8 cellular contexts compared by ENCODE assay signal in genomic region chr1:228500901-228501871, GRCh38. TPM values are rescaled to one million over a fixed set of nuclear protein-coding genes. Genes with fewer than 3 reads are reported as not detected.
DNase-seq lines count a peak whose midpoint lies in the region; ATAC-seq and TF ChIP-seq lines count a peak whose summit lies in the region.

No MANE protein-coding gene starts in this region.

- intact Hi-C loops in uterus (cut with DNase I; ENCODE audit: low total_unique reads), result no loop called here

- ATAC-seq in HG02642 (IDR thresholded peaks at IDR 0.05; ENCODE audit: poor library complexity, unreplicated experiment), result peak; percentile 96

- DNase-seq in NCI-H1048 (lab: John Stamatoyannopoulos, UW), result peak; percentile 84
- DNase-seq in SKM-1 (lab: John Stamatoyannopoulos, UW; ENCODE audit: unreplicated experiment), result peak; percentile 76
- DNase-seq in cardiac muscle cell (ENCODE audit: low read depth in 1 of 2, low spot score in 1 of 2), result peak; percentile 83 to 92
- peak; percentile 37 for DNase-seq in pulmonary artery endothelial cell (ENCODE audit: low read depth, low spot score)
- peak; percentile 81 to 84 for DNase-seq in uterus

- no peaks in the 10 kb centered on the region for H3K27me3 Mint-ChIP-seq in activated naive CD4-positive, alpha-beta T cell treated with anti-CD3 and anti-CD28 coated beads, Interleukin-2, amount 50 U/mL, for 24 hours

- peaks cover 21% of the 10 kb centered on the region for H3K4me1 Mint-ChIP-seq in activated naive CD4-positive, alpha-beta T cell treated with anti-CD3 and anti-CD28 coated beads, Interleukin-2, amount 50 U/mL, for 24 hours

- no peaks in the 10 kb centered on the region for H3K9me3 Mint-ChIP-seq in activated naive CD4-positive, alpha-beta T cell treated with anti-CD3 and anti-CD28 coated beads, Interleukin-2, amount 50 U/mL, for 24 hours

- H3K27ac Mint-ChIP-seq in activated naive CD4-positive, alpha-beta T cell treated with anti-CD3 and anti-CD28 coated beads, Interleukin-2, amount 50 U/mL, for 24 hours, result no peak overlapping the region

- H3K27ac ChIP-seq in cardiac muscle cell (no peak overlapping the region), uterus (no peak overlapping the region)

- no peaks in the 10 kb centered on the region for H3K4me1 ChIP-seq in cardiac muscle cell (ENCODE audit: low read depth)
- H3K4me1 ChIP-seq in uterus, result no peaks in the 10 kb centered on the region

- peak overlapping the region; percentile 53 for H3K4me3 Mint-ChIP-seq in activated naive CD4-positive, alpha-beta T cell treated with anti-CD3 and anti-CD28 coated beads, Interleukin-2, amount 50 U/mL, for 24 hours

- H3K36me3 ChIP-seq in cardiac muscle cell (no peaks in the 10 kb centered on the region), uterus (no peaks in the 10 kb centered on the region)

- no peak for TF ChIP-seq POLR2A in uterus (IDR thresholded peaks at IDR 0.05)

- H3K27me3 ChIP-seq in cardiac muscle cell, result peaks cover 7% of the 10 kb centered on the region
- no peaks in the 10 kb centered on the region for H3K27me3 ChIP-seq in uterus

- H3K9me3 ChIP-seq in cardiac muscle cell (ENCODE audit: low read depth), result no peaks in the 10 kb centered on the region
- H3K9me3 ChIP-seq in uterus, result no peaks in the 10 kb centered on the region

- peak; percentile 88 for TF ChIP-seq CTCF in GM12874 (IDR thresholded peaks at IDR 0.05; ENCODE audit: insufficient read depth, low read depth, low read length)
- peak; percentile 98 for TF ChIP-seq CTCF in cardiac muscle cell (IDR thresholded peaks at IDR 0.05; ENCODE audit: low read depth, low read length)
- peak; percentile 72 to 89 (median 76) for TF ChIP-seq CTCF in uterus (IDR thresholded peaks at IDR 0.05)

- H3K4me3 ChIP-seq in cardiac muscle cell, result no peak overlapping the region
- no peak overlapping the region for H3K4me3 ChIP-seq in uterus

- peaks cover 11% of the 10 kb centered on the region for H3K36me3 Mint-ChIP-seq in activated naive CD4-positive, alpha-beta T cell treated with anti-CD3 and anti-CD28 coated beads, Interleukin-2, amount 50 U/mL, for 24 hours

RNA-seq across cellular contexts. Expression of gene RNF187, which starts 14.0 kb away (rescaled TPM):
- total RNA-seq in cardiac muscle cell (86.5 and 119 TPM in 2 replicates), pulmonary artery endothelial cell (39.4 and 42.7 TPM in 2 replicates), uterus (10 to 100 TPM; 13.2 to 84.1 (median 27.7) TPM)
- polyA plus RNA-seq in cardiac muscle cell, result 160 and 213 TPM in 2 replicates

Comparison
In these comparisons a context has a peak if more than half of its experiments do, and no peak if none do; other contexts are left out.
1. DNase-seq: peak in every context shown above with its lines; median percentile 88 in cardiac muscle cell; 84 in NCI-H1048; 82 in uterus; 76 in SKM-1; 37 in pulmonary artery endothelial cell.